Comparison of ENCODE assay signal across 8 cellular contexts in the genomic region with DNA sequence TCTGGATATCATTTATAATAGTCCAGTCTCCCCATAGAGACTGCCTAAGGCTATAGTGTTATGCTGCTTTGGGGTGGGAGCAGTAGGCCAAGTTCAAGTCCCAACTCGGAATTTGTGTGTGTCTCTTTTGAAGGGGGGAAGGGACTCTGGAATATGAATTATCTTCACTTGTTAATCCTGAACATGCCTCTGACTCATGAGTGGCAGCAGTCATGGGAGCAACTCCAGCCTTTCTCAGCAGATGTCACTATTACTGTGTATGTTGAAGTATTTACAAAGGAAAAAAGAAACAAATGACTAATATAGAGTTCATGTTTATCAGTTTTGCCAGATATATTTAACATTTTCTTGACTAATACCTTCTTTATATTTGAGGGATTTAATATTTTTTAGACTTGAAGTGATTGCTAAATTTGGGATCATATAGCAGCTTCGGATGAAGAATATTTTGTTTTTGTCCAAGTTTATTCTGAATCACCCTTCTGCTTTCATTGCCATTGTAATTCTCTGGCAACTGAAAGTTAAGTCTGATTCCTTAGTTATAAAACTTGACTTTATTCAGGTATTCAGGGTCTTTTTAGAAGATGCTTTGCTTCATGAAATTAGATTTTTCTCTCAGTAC. TPM values are rescaled to one million over a fixed set of nuclear protein-coding genes. Genes with fewer than 3 reads are reported as not detected.
A peak's percentile ranks its signal among the peaks of the same experiment; 100 is the strongest.
DNase-seq lines count a peak whose midpoint lies in the region; ATAC-seq and TF ChIP-seq lines count a peak whose summit lies in the region.

No MANE protein-coding gene starts in this region.

- TF ChIP-seq CTCF in 22Rv1 (IDR thresholded peaks at IDR 0.05) (peak; percentile 53), SK-N-SH (IDR thresholded peaks at IDR 0.05) (peak; percentile 70), fibroblast of villous mesenchyme (IDR thresholded peaks at IDR 0.05; ENCODE audit: insufficient read depth, low read depth, low read length) (peak; percentile 30), retinal pigment epithelial cell (conservative IDR thresholded peaks at IDR 0.05; ENCODE audit: low read depth, low read length) (peak; percentile 48)

- no peak overlapping the region for H3K4me3 Mint-ChIP-seq in stimulated activated memory B cell treated with anti-CD40 and anti-IgM and Interleukin-4, amounts not matched to agents 10 μg/mL and 1 μg/mL and 100 μg/mL, for 72 hours

- CTCF ChIA-PET in SK-N-SH (lab: Yijun Ruan, JAX) = interaction anchor here (0.6 to 1.9 kb wide), 9 partner anchors 13 to 157 kb away, joined by 3 to 19 read pairs (median 3); a partner anchor contains a TSS

- no peak overlapping the region for H3K27ac Mint-ChIP-seq in stimulated activated memory B cell treated with anti-CD40 and anti-IgM and Interleukin-4, amounts not matched to agents 10 μg/mL and 1 μg/mL and 100 μg/mL, for 72 hours

- H3K27me3 ChIP-seq in SK-N-SH (ENCODE audit: insufficient read depth) = no peaks in the 10 kb centered on the region

- H3K4me1 Mint-ChIP-seq in stimulated activated memory B cell treated with anti-CD40 and anti-IgM and Interleukin-4, amounts not matched to agents 10 μg/mL and 1 μg/mL and 100 μg/mL, for 72 hours = no peaks in the 10 kb centered on the region

- H3K79me2 ChIP-seq in SK-N-SH (ENCODE audit: insufficient read depth) = peaks cover 30% of the 10 kb centered on the region

- no peak overlapping the region for H3K4me3 ChIP-seq in SK-N-SH (ENCODE audit: low read depth in 2 of 2, low read length in 1 of 2)
- no peak overlapping the region for H3K4me3 ChIP-seq in fibroblast of villous mesenchyme (ENCODE audit: low read depth, low read length)
- H3K4me3 ChIP-seq in retinal pigment epithelial cell (ENCODE audit: low read length) = no peak overlapping the region

- POLR2A ChIA-PET in SK-N-SH (lab: Yijun Ruan, JAX) = no interaction called here

- no peak for ATAC-seq in stimulated activated memory B cell treated with anti-CD40 and anti-IgM and Interleukin-4, amounts not matched to agents 10 μg/mL and 1 μg/mL and 100 μg/mL, for 72 hours
- ATAC-seq in GM19035 (IDR thresholded peaks at IDR 0.05; ENCODE audit: unreplicated experiment) = no peak

- H3K36me3 ChIP-seq in SK-N-SH (replicated peaks in 1 of 2; ENCODE audit: control insufficient read depth in 1 of 2, insufficient read depth in 2 of 2, low read length in 1 of 2) = peaks cover 75 to 85% of the 10 kb centered on the region in 2 experiments

- TF ChIP-seq RAD21 in SK-N-SH (IDR thresholded peaks at IDR 0.05; ENCODE audit: low read length) = peak; percentile 63

- H3K27me3 Mint-ChIP-seq in stimulated activated memory B cell treated with anti-CD40 and anti-IgM and Interleukin-4, amounts not matched to agents 10 μg/mL and 1 μg/mL and 100 μg/mL, for 72 hours = no peaks in the 10 kb centered on the region

- H3K9me3 Mint-ChIP-seq in stimulated activated memory B cell treated with anti-CD40 and anti-IgM and Interleukin-4, amounts not matched to agents 10 μg/mL and 1 μg/mL and 100 μg/mL, for 72 hours = no peaks in the 10 kb centered on the region

- no peak overlapping the region for H3K9ac ChIP-seq in SK-N-SH

- no peaks in the 10 kb centered on the region for H4K20me1 ChIP-seq in SK-N-SH (ENCODE audit: insufficient read depth)

- H3K9me2 ChIP-seq in SK-N-SH = no peaks in the 10 kb centered on the region

- DNase-seq in GM03348 (ENCODE audit: low spot score) = peak; percentile 74
- DNase-seq in SK-N-SH = peak; percentile 20
- peak; percentile 77 for DNase-seq in fibroblast of villous mesenchyme (ENCODE audit: low read depth)
- DNase-seq in retinal pigment epithelial cell (ENCODE audit: low read depth) = peak; percentile 65
- DNase-seq in OCI-M2 (lab: John Stamatoyannopoulos, UW; ENCODE audit: unreplicated experiment) = no peak

- TF ChIP-seq EP300 in SK-N-SH (IDR thresholded peaks at IDR 0.05; ENCODE audit: borderline replicate concordance in 1 of 2, low read depth in 1 of 2, low read length in 1 of 2) = no peak

- H3K4me2 ChIP-seq in SK-N-SH = 0 out of 2 replicates have a peak overlapping the region, but pooled peaks have one; percentile 29

- H3K4me1 ChIP-seq in SK-N-SH (ENCODE audit: control insufficient read depth in 1 of 2, insufficient read depth in 2 of 2, low read depth in 1 of 2, low read length in 1 of 2) = peaks cover 0 to 22% of the 10 kb centered on the region in 2 experiments; a peak in 3 of 4 replicates

- peaks cover 42% of the 10 kb centered on the region for H3K36me3 Mint-ChIP-seq in stimulated activated memory B cell treated with anti-CD40 and anti-IgM and Interleukin-4, amounts not matched to agents 10 μg/mL and 1 μg/mL and 100 μg/mL, for 72 hours

- no peaks in the 10 kb centered on the region for H3K9me3 ChIP-seq in SK-N-SH

- no peak overlapping the region for H3K27ac ChIP-seq in 22Rv1
- H3K27ac ChIP-seq in SK-N-SH (ENCODE audit: low read depth in 2 of 2, low read length in 1 of 2) = peak overlapping the region in 1 of 2 experiments; percentile 61; a peak in 2 of 4 replicates

- WGBS in SK-N-SH (ENCODE audit: low lambda C conversion rate) = 46% methylated on average over 2 of the region's 2 CpGs

- H3F3A ChIP-seq in SK-N-SH (replicated peaks; ENCODE audit: insufficient read depth) = peaks cover 62% of the 10 kb centered on the region

- no peak overlapping the region for H2AFZ ChIP-seq in SK-N-SH (ENCODE audit: low read depth)

TF ChIP-seq in SK-N-SH, 30 proteins besides CTCF, POLR2A, EP300 and RAD21 (continues in another document):
- no peak for TF ChIP-seq RXRA (IDR thresholded peaks at IDR 0.05; ENCODE audit: borderline replicate concordance, low read depth)
- TF ChIP-seq JUND (IDR thresholded peaks at IDR 0.05) = no peak
- no peak for TF ChIP-seq RCOR1 (IDR thresholded peaks at IDR 0.05; ENCODE audit: low read length)
- TF ChIP-seq TAF1 (IDR thresholded peaks at IDR 0.05; ENCODE audit: borderline replicate concordance, low read depth, low read length) = no peak
- no peak for TF ChIP-seq ELF1 (IDR thresholded peaks at IDR 0.05)
- TF ChIP-seq NRF1 (IDR thresholded peaks at IDR 0.05; ENCODE audit: low read depth, low read length) = no peak
- no peak for TF ChIP-seq TEAD4 (IDR thresholded peaks at IDR 0.05; ENCODE audit: borderline replicate concordance, insufficient read depth)
- TF ChIP-seq GATA2 (CRISPR knock-in tag; IDR thresholded peaks at IDR 0.05) = no peak
- TF ChIP-seq, protein P1, sequence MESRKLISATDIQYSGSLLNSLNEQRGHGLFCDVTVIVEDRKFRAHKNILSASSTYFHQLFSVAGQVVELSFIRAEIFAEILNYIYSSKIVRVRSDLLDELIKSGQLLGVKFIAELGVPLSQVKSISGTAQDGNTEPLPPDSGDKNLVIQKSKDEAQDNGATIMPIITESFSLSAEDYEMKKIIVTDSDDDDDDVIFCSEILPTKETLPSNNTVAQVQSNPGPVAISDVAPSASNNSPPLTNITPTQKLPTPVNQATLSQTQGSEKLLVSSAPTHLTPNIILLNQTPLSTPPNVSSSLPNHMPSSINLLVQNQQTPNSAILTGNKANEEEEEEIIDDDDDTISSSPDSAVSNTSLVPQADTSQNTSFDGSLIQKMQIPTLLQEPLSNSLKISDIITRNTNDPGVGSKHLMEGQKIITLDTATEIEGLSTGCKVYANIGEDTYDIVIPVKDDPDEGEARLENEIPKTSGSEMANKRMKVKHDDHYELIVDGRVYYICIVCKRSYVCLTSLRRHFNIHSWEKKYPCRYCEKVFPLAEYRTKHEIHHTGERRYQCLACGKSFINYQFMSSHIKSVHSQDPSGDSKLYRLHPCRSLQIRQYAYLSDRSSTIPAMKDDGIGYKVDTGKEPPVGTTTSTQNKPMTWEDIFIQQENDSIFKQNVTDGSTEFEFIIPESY (IDR thresholded peaks at IDR 0.05; ENCODE audit: borderline replicate concordance, low read depth) = no peak
- TF ChIP-seq MXI1 (IDR thresholded peaks at IDR 0.05; ENCODE audit: low read depth, low read length) = no peak
- TF ChIP-seq CHD2 (IDR thresholded peaks at IDR 0.05; ENCODE audit: low read length, partially characterized antibody) = no peak
- no peak for TF ChIP-seq YY1 (IDR thresholded peaks at IDR 0.05; ENCODE audit: low read depth)
- peak; percentile 52; the same call in 1 of the 2 replicates for TF ChIP-seq FOSL2 (IDR thresholded peaks at IDR 0.05; ENCODE audit: borderline replicate concordance, low read depth)
- TF ChIP-seq, protein P2, sequence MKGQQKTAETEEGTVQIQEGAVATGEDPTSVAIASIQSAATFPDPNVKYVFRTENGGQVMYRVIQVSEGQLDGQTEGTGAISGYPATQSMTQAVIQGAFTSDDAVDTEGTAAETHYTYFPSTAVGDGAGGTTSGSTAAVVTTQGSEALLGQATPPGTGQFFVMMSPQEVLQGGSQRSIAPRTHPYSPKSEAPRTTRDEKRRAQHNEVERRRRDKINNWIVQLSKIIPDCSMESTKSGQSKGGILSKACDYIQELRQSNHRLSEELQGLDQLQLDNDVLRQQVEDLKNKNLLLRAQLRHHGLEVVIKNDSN (IDR thresholded peaks at IDR 0.05; ENCODE audit: borderline replicate concordance, low read depth) = no peak
- TF ChIP-seq, protein P3, sequence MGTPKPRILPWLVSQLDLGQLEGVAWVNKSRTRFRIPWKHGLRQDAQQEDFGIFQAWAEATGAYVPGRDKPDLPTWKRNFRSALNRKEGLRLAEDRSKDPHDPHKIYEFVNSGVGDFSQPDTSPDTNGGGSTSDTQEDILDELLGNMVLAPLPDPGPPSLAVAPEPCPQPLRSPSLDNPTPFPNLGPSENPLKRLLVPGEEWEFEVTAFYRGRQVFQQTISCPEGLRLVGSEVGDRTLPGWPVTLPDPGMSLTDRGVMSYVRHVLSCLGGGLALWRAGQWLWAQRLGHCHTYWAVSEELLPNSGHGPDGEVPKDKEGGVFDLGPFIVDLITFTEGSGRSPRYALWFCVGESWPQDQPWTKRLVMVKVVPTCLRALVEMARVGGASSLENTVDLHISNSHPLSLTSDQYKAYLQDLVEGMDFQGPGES (IDR thresholded peaks at IDR 0.05; ENCODE audit: low read depth, low read length) = no peak
- TF ChIP-seq SMC3 (IDR thresholded peaks at IDR 0.05; ENCODE audit: low read depth, low read length) = peak; percentile 44; the same call in 1 of the 2 replicates
- TF ChIP-seq, protein P4, sequence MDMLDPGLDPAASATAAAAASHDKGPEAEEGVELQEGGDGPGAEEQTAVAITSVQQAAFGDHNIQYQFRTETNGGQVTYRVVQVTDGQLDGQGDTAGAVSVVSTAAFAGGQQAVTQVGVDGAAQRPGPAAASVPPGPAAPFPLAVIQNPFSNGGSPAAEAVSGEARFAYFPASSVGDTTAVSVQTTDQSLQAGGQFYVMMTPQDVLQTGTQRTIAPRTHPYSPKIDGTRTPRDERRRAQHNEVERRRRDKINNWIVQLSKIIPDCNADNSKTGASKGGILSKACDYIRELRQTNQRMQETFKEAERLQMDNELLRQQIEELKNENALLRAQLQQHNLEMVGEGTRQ (IDR thresholded peaks at IDR 0.05; ENCODE audit: borderline replicate concordance, low read depth, low read length) = no peak

RNA-seq across cellular contexts. Expression of a gene that starts 23.4 kb away (rescaled TPM):
- polyA plus RNA-seq in SK-N-SH (2012; rRNA removed) = not detected in 2 replicates
- not detected in 2 replicates for polyA plus RNA-seq in SK-N-SH (2012; cell fraction: cytosol; rRNA removed)
- not detected in 2 replicates for polyA plus RNA-seq in SK-N-SH (2012; cell fraction: nucleus; rRNA removed)
- total RNA-seq in fibroblast of villous mesenchyme = not detected in 2 replicates
